In genomic region chr19:3672575-3672948, GRCh38 we compare ENCODE assay signal across 1 cellular context.
TF ChIP-seq lines count a peak whose summit lies in the region.

No MANE protein-coding gene starts in this region.

TF ChIP-seq in K562, 482 proteins besides CTCF, POLR2A, EP300 and RAD21:
- TF ChIP-seq ZNF707 (CRISPR knock-in tag; conservative IDR thresholded peaks at IDR 0.05) = no peak
- TF ChIP-seq DLX4 (CRISPR knock-in tag; IDR thresholded peaks at IDR 0.05) = no peak
- no peak for TF ChIP-seq E2F8 (IDR thresholded peaks at IDR 0.05; ENCODE audit: low read depth, partially characterized antibody)
- TF ChIP-seq KDM5B (IDR thresholded peaks at IDR 0.05; ENCODE audit: insufficient replicate concordance, low read depth, low read length) = peak; percentile 2
- no peak for TF ChIP-seq PCBP2 (IDR thresholded peaks at IDR 0.05; ENCODE audit: low read depth, low read length, poor library complexity, severe bottlenecking)
- TF ChIP-seq ZNF263 (CRISPR knock-in tag; IDR thresholded peaks at IDR 0.05; ENCODE audit: borderline replicate concordance) = no peak
TF ChIP-seq in K562: peak in this region for 1.
